In genomic region chr3:188041193-188041592, GRCh38 we compare ENCODE assay signal across 18 cellular contexts.
DNase-seq lines count a peak whose midpoint lies in the region; ATAC-seq and TF ChIP-seq lines count a peak whose summit lies in the region.
"Had no signal": no experiment of that assay in that cellular context is flagged by ENCODE, and none has a peak within 500 bp of the region (broad histone marks: within the 10 kb centered on the region; RNA-seq: fewer than 3 reads in every experiment).

No MANE protein-coding gene starts in this region.

- no peaks in the 10 kb centered on the region for H3K79me2 ChIP-seq in mammary epithelial cell (ENCODE audit: insufficient read depth, low read length)

- H3K9me3 Mint-ChIP-seq in immature natural killer cell, result peaks cover 0 to 3% (median 0%) of the 10 kb centered on the region in 6 donors
- H3K9me3 Mint-ChIP-seq in stimulated activated effector memory CD8-positive, alpha-beta T cell treated with anti-CD3 and anti-CD28 coated beads, Interleukin-12 subunit alpha, Interleukin-12 subunit beta, amount 100 ng/mL, for 72 hours, result no peaks in the 10 kb centered on the region
- H3K9me3 Mint-ChIP-seq in Caco-2 (ENCODE audit: unreplicated experiment), result no peaks in the 10 kb centered on the region

- no peak overlapping the region for H3K27ac ChIP-seq in mammary epithelial cell (ENCODE audit: insufficient read depth, low read depth, low read length)
- H3K27ac ChIP-seq: RWPE1 had no signal

- H3K4me2 ChIP-seq in mammary epithelial cell (ENCODE audit: insufficient read depth, low read depth, low read length), result no peak overlapping the region

- no peaks in the 10 kb centered on the region for H4K20me1 ChIP-seq in mammary epithelial cell (ENCODE audit: insufficient read depth, low read length)

- no peak overlapping the region for H3K9ac ChIP-seq in mammary epithelial cell (ENCODE audit: insufficient read depth, low read length)

- no peak overlapping the region for H3K4me3 ChIP-seq in Jurkat, Clone E6-1 (ENCODE audit: low read length)
- H3K4me3 ChIP-seq in mammary epithelial cell (replicated peaks in 1 of 3; ENCODE audit: insufficient read depth in 1 of 3, low read depth in 2 of 3, low read length in 3 of 3) (no peak overlapping the region), Caco-2 (ENCODE audit: low read depth, low read length) (no peak overlapping the region)
- H3K4me3 ChIP-seq: HAP-1, K562 had no signal

- peak; percentile 34 for DNase-seq in Jurkat, Clone E6-1 (ENCODE audit: low read depth, low spot score)
- DNase-seq in RPMI7951 (ENCODE audit: low read depth) (peak; percentile 69), immature natural killer cell (peak; percentile 49 to 65 (median 52)), mammary epithelial cell (no peak), Caco-2 (no peak), DMS114 treated with DMSO at 0.1 percent for 48 hours (lab: John Stamatoyannopoulos, UW; ENCODE audit: unreplicated experiment) (no peak), NCI-H1417 (lab: John Stamatoyannopoulos, UW) (no peak)
- DNase-seq in stimulated activated effector memory CD8-positive, alpha-beta T cell treated with anti-CD3 and anti-CD28 coated beads, Interleukin-12 subunit alpha, Interleukin-12 subunit beta, amount 100 ng/mL, for 72 hours (ENCODE audit: low spot score in 2 of 2), result no peak
- DNase-seq: AML-193, NCI-H1048, NCI-H146, NCI-H2081, NCI-H748 treated with DMSO at 0.1 percent for 48 hours, OCI-M1 had no signal

- WGBS in mammary epithelial cell (ENCODE audit: low coverage, missing lambda C conversion rate), result 75% methylated on average over 1 of the region's 1 CpG

- H3K36me3 ChIP-seq in mammary epithelial cell (ENCODE audit: insufficient read depth, low read length) (no peaks in the 10 kb centered on the region), Caco-2 (ENCODE audit: control insufficient read depth, insufficient read depth, low read length) (no peaks in the 10 kb centered on the region)
- H3K36me3 ChIP-seq: HAP-1 had no signal

- H3K27ac Mint-ChIP-seq in immature natural killer cell, result no peak overlapping the region
- no peak overlapping the region for H3K27ac Mint-ChIP-seq in stimulated activated effector memory CD8-positive, alpha-beta T cell treated with anti-CD3 and anti-CD28 coated beads, Interleukin-12 subunit alpha, Interleukin-12 subunit beta, amount 100 ng/mL, for 72 hours
- no peak overlapping the region for H3K27ac Mint-ChIP-seq in Caco-2 (ENCODE audit: unreplicated experiment)
- H3K27ac Mint-ChIP-seq: CD4-positive, CD25-positive, alpha-beta regulatory T cell had no signal

- no peaks in the 10 kb centered on the region for H3K9me3 ChIP-seq in mammary epithelial cell (replicated peaks; ENCODE audit: insufficient read depth, low read length)
- no peaks in the 10 kb centered on the region for H3K9me3 ChIP-seq in Caco-2
- H3K9me3 ChIP-seq: HAP-1 had no signal

- peak overlapping the region; percentile 12 to 55 (median 44) for H3K4me3 Mint-ChIP-seq in immature natural killer cell
- no peak overlapping the region for H3K4me3 Mint-ChIP-seq in stimulated activated effector memory CD8-positive, alpha-beta T cell treated with anti-CD3 and anti-CD28 coated beads, Interleukin-12 subunit alpha, Interleukin-12 subunit beta, amount 100 ng/mL, for 72 hours
- H3K4me3 Mint-ChIP-seq in Caco-2 (ENCODE audit: unreplicated experiment), result no peak overlapping the region
- H3K4me3 Mint-ChIP-seq: CD4-positive, CD25-positive, alpha-beta regulatory T cell had no signal

- ATAC-seq in stimulated activated effector memory CD8-positive, alpha-beta T cell treated with anti-CD3 and anti-CD28 coated beads, Interleukin-12 subunit alpha, Interleukin-12 subunit beta, amount 100 ng/mL, for 72 hours, result peak; percentile 50
- ATAC-seq: K562 had no signal

- intact Hi-C loops in mammary epithelial cell (cut with micrococcal nuclease), result no loop called here
- intact Hi-C loops in Caco-2 (cut with micrococcal nuclease; ENCODE audit: unreplicated experiment), result no loop called here

- in situ Hi-C loops in mammary epithelial cell (cut with MboI; ENCODE audit: low sequenced_read_pairs in 2 of 2), result loop anchor here (10.0 to 25.0 kb wide), 2 partner anchors 296 to 921 kb away; partner anchors contain the start of gene BCL6 (in 1 of the 2)

- H3K4me1 Mint-ChIP-seq in immature natural killer cell, result peaks cover 23 to 39% of the 10 kb centered on the region in 2 donors
- peaks cover 18% of the 10 kb centered on the region for H3K4me1 Mint-ChIP-seq in stimulated activated effector memory CD8-positive, alpha-beta T cell treated with anti-CD3 and anti-CD28 coated beads, Interleukin-12 subunit alpha, Interleukin-12 subunit beta, amount 100 ng/mL, for 72 hours
- peaks cover 21% of the 10 kb centered on the region for H3K4me1 Mint-ChIP-seq in Caco-2 (ENCODE audit: low read depth, unreplicated experiment)

- H3K4me1 ChIP-seq in mammary epithelial cell (ENCODE audit: insufficient read depth, low read length) (peaks cover 11% of the 10 kb centered on the region), Caco-2 (peaks cover 22% of the 10 kb centered on the region)
- H3K4me1 ChIP-seq: HAP-1 had no signal

- POLR2A ChIA-PET in Caco-2 (lab: Charles Lee), result no interaction called here

- no peaks in the 10 kb centered on the region for H3K27me3 ChIP-seq in mammary epithelial cell (ENCODE audit: insufficient read depth, low read length)
- H3K27me3 ChIP-seq in Caco-2 (replicated peaks; ENCODE audit: control insufficient read depth, insufficient read depth, low read length), result no peaks in the 10 kb centered on the region

- dilution Hi-C loops in mammary epithelial cell (cut with HindIII; ENCODE audit: low sequenced_read_pairs), result no loop called here

- no peak overlapping the region for H2AFZ ChIP-seq in mammary epithelial cell (ENCODE audit: low read depth, low read length)

- no peak for TF ChIP-seq CTCF in mammary epithelial cell (conservative IDR thresholded peaks at IDR 0.05 in 1 of 2, IDR thresholded peaks at IDR 0.05 in 1 of 2; ENCODE audit: extremely low read depth in 1 of 2, insufficient read depth in 1 of 2, low read depth in 1 of 2, low read length in 2 of 2)
- no peak for TF ChIP-seq CTCF in Caco-2 (IDR thresholded peaks at IDR 0.05; ENCODE audit: insufficient read depth in 1 of 2, low read depth in 1 of 2, low read length in 1 of 2, severe bottlenecking in 1 of 2, unreplicated experiment in 1 of 2)

- H3K27me3 Mint-ChIP-seq in immature natural killer cell (ENCODE audit: low read depth in 3 of 3), result peaks cover 5 to 12% (median 6%) of the 10 kb centered on the region in 3 donors
- H3K27me3 Mint-ChIP-seq in Caco-2 (ENCODE audit: insufficient read depth, unreplicated experiment), result no peaks in the 10 kb centered on the region

- BruUV-seq in mammary epithelial cell (replicated peaks; lab: Mats Ljungman, UMichigan) (no TSS peak), Caco-2 (replicated peaks; lab: Mats Ljungman, UMichigan) (no TSS peak)

- H3K36me3 Mint-ChIP-seq in immature natural killer cell (peaks cover 0 to 9% (median 4%) of the 10 kb centered on the region in 3 donors), Caco-2 (ENCODE audit: insufficient read depth, unreplicated experiment) (peaks cover 4% of the 10 kb centered on the region)
- no peaks in the 10 kb centered on the region for H3K36me3 Mint-ChIP-seq in stimulated activated effector memory CD8-positive, alpha-beta T cell treated with anti-CD3 and anti-CD28 coated beads, Interleukin-12 subunit alpha, Interleukin-12 subunit beta, amount 100 ng/mL, for 72 hours
- H3K36me3 Mint-ChIP-seq: CD4-positive, CD25-positive, alpha-beta regulatory T cell had no signal

- CTCF ChIA-PET in mammary epithelial cell (lab: Charles Lee; ENCODE audit: low non-redundant PET), result no interaction called here
- CTCF ChIA-PET in Caco-2 (lab: Charles Lee), result no interaction called here

Comparison
In these comparisons a context has a peak if more than half of its experiments do, and no peak if none do; other contexts are left out.
1. DNase-seq: peak in Jurkat, Clone E6-1 (single experiment), RPMI7951 (single experiment) and immature natural killer cell (3 of 3); none in stimulated activated effector memory CD8-positive, alpha-beta T cell treated with anti-CD3 and anti-CD28 coated beads, Interleukin-12 subunit alpha, Interleukin-12 subunit beta, amount 100 ng/mL, for 72 hours (0 of 2), mammary epithelial cell (single experiment), Caco-2 (0 of 2), DMS114 treated with DMSO at 0.1 percent for 48 hours (single experiment) and NCI-H1417 (0 of 3).
2. H3K4me3 Mint-ChIP-seq: peak in immature natural killer cell (5 of 5); none in stimulated activated effector memory CD8-positive, alpha-beta T cell treated with anti-CD3 and anti-CD28 coated beads, Interleukin-12 subunit alpha, Interleukin-12 subunit beta, amount 100 ng/mL, for 72 hours (single experiment) and Caco-2 (single experiment).